Comparison of ENCODE assay signal across 8 cellular contexts in genomic region chr2:230721712-230722111, GRCh38. TPM values are rescaled to one million over a fixed set of nuclear protein-coding genes. Genes with fewer than 3 reads are reported as not detected.
A peak's percentile ranks its signal among the peaks of the same experiment; 100 is the strongest.
DNase-seq lines count a peak whose midpoint lies in the region; ATAC-seq and TF ChIP-seq lines count a peak whose summit lies in the region.

No MANE protein-coding gene starts in this region.

- no peaks in the 10 kb centered on the region for H3K27me3 Mint-ChIP-seq in CD4-positive, alpha-beta memory T cell

- H3K4me3 ChIP-seq in CD4-positive, alpha-beta memory T cell (ENCODE audit: low read length in 2 of 2): no peak overlapping the region
- H3K4me3 ChIP-seq in PC-9 (no peak overlapping the region), iPS-20b (ENCODE audit: low read length) (peak overlapping the region; percentile 54)

- POLR2A ChIA-PET in CD4-positive, alpha-beta memory T cell (lab: Charles Lee; ENCODE audit: partially characterized antibody): interaction anchor here (1.0 to 7.0 kb wide), 9 partner anchors 9 to 72 kb away, joined by 3 to 89 read pairs (median 4); partner anchors contain the start of gene CAB39
- POLR2A ChIA-PET in PC-9 (lab: Charles Lee; ENCODE audit: unreplicated experiment): no interaction called here

- no peaks in the 10 kb centered on the region for H3K9me3 Mint-ChIP-seq in CD4-positive, alpha-beta memory T cell

- H4K20me1 ChIP-seq in PC-9 (ENCODE audit: insufficient read depth): peaks cover 44% of the 10 kb centered on the region

- H3K27me3 ChIP-seq in CD4-positive, alpha-beta memory T cell (ENCODE audit: insufficient read depth, low read length): no peaks in the 10 kb centered on the region
- no peaks in the 10 kb centered on the region for H3K27me3 ChIP-seq in PC-9 (ENCODE audit: insufficient read depth, low read depth)
- no peaks in the 10 kb centered on the region for H3K27me3 ChIP-seq in iPS-20b (ENCODE audit: insufficient read depth, low read length)

- BruUV-seq in PC-9 (replicated peaks; lab: Mats Ljungman, UMichigan): no TSS peak

- ATAC-seq in GM21723 (IDR thresholded peaks at IDR 0.05; ENCODE audit: unreplicated experiment) (peak; percentile 58), GM19395 (IDR thresholded peaks at IDR 0.05; ENCODE audit: unreplicated experiment) (no peak), HG03097 (IDR thresholded peaks at IDR 0.05; ENCODE audit: low FRiP score, unreplicated experiment) (no peak)

- peaks cover 15% of the 10 kb centered on the region; the same call in 1 of the 2 replicates for H3F3A ChIP-seq in PC-9 (ENCODE audit: insufficient read depth, low read depth)

- peak overlapping the region; percentile 34 for H3K27ac ChIP-seq in CD4-positive, alpha-beta memory T cell (ENCODE audit: low read depth, low read length)
- H3K27ac ChIP-seq in PC-9 (peak overlapping the region; percentile 18; the same call in 1 of the 2 replicates), iPS-20b (ENCODE audit: low read length) (peak overlapping the region; percentile 52)

- H3K36me3 ChIP-seq in CD4-positive, alpha-beta memory T cell (ENCODE audit: insufficient read depth, low read length): peaks cover 5% of the 10 kb centered on the region
- H3K36me3 ChIP-seq in PC-9 (ENCODE audit: low read depth) (peaks cover 6% of the 10 kb centered on the region; the same call in 1 of the 2 replicates), iPS-20b (ENCODE audit: insufficient read depth, low read depth, low read length) (no peaks in the 10 kb centered on the region)

- H2AFZ ChIP-seq in PC-9: no peak overlapping the region

- TF ChIP-seq CTCF in PC-9 (conservative IDR thresholded peaks at IDR 0.05): no peak

- peak overlapping the region; percentile 49 to 80 (median 63) for H3K4me3 Mint-ChIP-seq in CD4-positive, alpha-beta memory T cell

- intact Hi-C loops in CD4-positive, alpha-beta memory T cell (cut with micrococcal nuclease): loop anchor here (2.0 kb wide), 3 partner anchors 17 to 77 kb away; no protein-coding TSS in a partner anchor
- intact Hi-C loops in PC-9 (cut with micrococcal nuclease; ENCODE audit: unreplicated experiment): loop anchor here (10.0 kb wide), 1 partner anchor 397 kb away; the partner anchor contains the start of gene SP140L

- no peaks in the 10 kb centered on the region for H3K9me3 ChIP-seq in CD4-positive, alpha-beta memory T cell (ENCODE audit: control insufficient read depth in 1 of 2, low read length in 2 of 2)
- H3K9me3 ChIP-seq in PC-9 (ENCODE audit: insufficient read depth, low read depth): no peaks in the 10 kb centered on the region
- no peaks in the 10 kb centered on the region for H3K9me3 ChIP-seq in iPS-20b (ENCODE audit: insufficient read depth, low read depth, low read length)

- peaks cover 64 to 92% (median 80%) of the 10 kb centered on the region in 4 donors for H3K4me1 Mint-ChIP-seq in CD4-positive, alpha-beta memory T cell

- peak overlapping the region; percentile 14 to 86 (median 78) for H3K27ac Mint-ChIP-seq in CD4-positive, alpha-beta memory T cell

- DNase-seq in CD4-positive, alpha-beta memory T cell: peak in 4 of 5 donors; percentile 14 to 38 (median 23)
- DNase-seq in PC-9: peak in 1 of 2 experiments; percentile 54
- no peak for DNase-seq in DMS 273 treated with DMSO at 0.1 percent for 48 hours (lab: John Stamatoyannopoulos, UW)
- no peak for DNase-seq in Kasumi-1 (lab: John Stamatoyannopoulos, UW)

- H3K79me2 ChIP-seq in PC-9 (ENCODE audit: low read depth): peaks cover 95% of the 10 kb centered on the region

- peaks cover 98% of the 10 kb centered on the region for H3K4me1 ChIP-seq in CD4-positive, alpha-beta memory T cell (ENCODE audit: insufficient read depth, low read length)
- H3K4me1 ChIP-seq in PC-9 (replicated peaks; ENCODE audit: insufficient read depth): peaks cover 25% of the 10 kb centered on the region
- H3K4me1 ChIP-seq in iPS-20b (ENCODE audit: insufficient read depth, low read length): peaks cover 45% of the 10 kb centered on the region

- H3K9ac ChIP-seq in iPS-20b (ENCODE audit: low read depth, low read length): peak overlapping the region; percentile 65; the same call in 1 of the 2 replicates

- CTCF ChIA-PET in CD4-positive, alpha-beta memory T cell (lab: Charles Lee; ENCODE audit: partially characterized antibody): interaction anchor here (1.5 to 4.1 kb wide), 5 partner anchors 9 to 76 kb away, joined by 4 to 28 read pairs (median 7); partner anchors contain the start of gene CAB39
- CTCF ChIA-PET in PC-9 (lab: Charles Lee): interaction anchor here (0.5 kb wide), 1 partner anchor 1135 kb away, joined by 6 read pairs; no protein-coding TSS in a partner anchor

- H3K36me3 Mint-ChIP-seq in CD4-positive, alpha-beta memory T cell: peaks cover 5 to 17% of the 10 kb centered on the region in 2 donors

- no peaks in the 10 kb centered on the region for H3K9me2 ChIP-seq in PC-9 (ENCODE audit: insufficient read depth)

- no peak overlapping the region; the same call in 1 of the 2 replicates for H3K4me2 ChIP-seq in PC-9

RNA-seq across cellular contexts. Expression of gene CAB39, which starts 9.1 kb away (rescaled TPM):
- 100 to 1,000 TPM; 112 to 115 TPM for total RNA-seq in CD4-positive, alpha-beta memory T cell
- polyA plus RNA-seq in CD4-positive, alpha-beta memory T cell: 10 to 100 TPM; 80.8 to 88.5 TPM
- 70.9 and 86.1 TPM in 2 replicates for total RNA-seq in PC-9 (2021)

Comparison
In these comparisons a context has a peak if more than half of its experiments do, and no peak if none do; other contexts are left out.
1. DNase-seq: peak in CD4-positive, alpha-beta memory T cell (4 of 5); none in DMS 273 treated with DMSO at 0.1 percent for 48 hours (single experiment) and Kasumi-1 (0 of 2).
2. Peak in every context shown above with its lines, with median percentiles within 50 percentile points of each other: H3K27ac ChIP-seq.